Comparison of ENCODE assay signal across 20 cellular contexts in the genomic region with DNA sequence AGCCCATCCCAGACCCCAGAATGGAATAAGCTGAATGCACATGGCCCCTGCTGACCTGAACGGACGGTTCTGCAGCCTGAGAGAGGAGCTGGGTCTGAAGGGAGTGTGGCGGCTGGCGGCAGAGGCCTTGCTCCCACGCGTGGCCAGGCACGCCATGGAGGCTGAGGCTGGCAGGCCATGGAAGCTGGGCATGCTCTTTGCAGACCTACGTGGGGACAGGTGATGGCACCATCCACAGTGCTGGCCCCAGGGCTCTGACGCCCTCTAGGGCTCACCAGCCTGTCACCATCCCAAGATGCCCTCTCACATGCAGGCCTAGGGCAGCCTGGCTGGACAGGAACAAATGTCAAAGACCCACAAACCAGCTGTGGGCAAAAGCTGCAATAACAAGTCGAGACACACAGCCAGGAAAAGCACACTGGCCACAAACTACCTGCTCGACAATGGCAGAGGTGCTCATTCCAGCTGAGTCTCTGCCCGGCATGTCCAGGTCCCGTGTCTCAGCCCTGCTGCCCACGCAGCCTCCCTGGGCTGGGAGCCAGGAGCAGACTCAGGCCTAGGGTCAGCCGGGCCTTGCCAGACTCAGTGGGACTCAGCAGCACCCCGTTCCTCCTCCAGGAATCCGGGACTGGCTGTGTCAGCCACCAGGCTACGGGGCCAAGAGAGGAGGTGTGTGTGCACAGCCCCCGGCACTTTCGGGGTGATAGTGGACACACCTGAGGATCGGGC. TPM values are rescaled to one million over a fixed set of nuclear protein-coding genes. Genes with fewer than 3 reads are reported as not detected.
DNase-seq lines count a peak whose midpoint lies in the region; ATAC-seq and TF ChIP-seq lines count a peak whose summit lies in the region.
"Had no signal": no experiment of that assay in that cellular context is flagged by ENCODE, and none has a peak within 500 bp of the region (broad histone marks: within the 10 kb centered on the region; RNA-seq: fewer than 3 reads in every experiment).

No MANE protein-coding gene starts in this region.

- TF ChIP-seq CTCF in HEK293 (tag by site-specific recombination; IDR thresholded peaks at IDR 0.05) (peak; percentile 66), colonic mucosa (IDR thresholded peaks at IDR 0.05) (peak; percentile 26), mucosa of descending colon (IDR thresholded peaks at IDR 0.05) (no peak)

- no peaks in the 10 kb centered on the region for H3K9me3 ChIP-seq in BLaER1
- H3K9me3 ChIP-seq in HEK293 (ENCODE audit: control insufficient read depth, insufficient read depth, low read depth, low read length) = no peaks in the 10 kb centered on the region
- H3K9me3 ChIP-seq in colonic mucosa = no peaks in the 10 kb centered on the region
- H3K9me3 ChIP-seq in mucosa of descending colon = no peaks in the 10 kb centered on the region
- H3K9me3 ChIP-seq: tibial artery had no signal

- CTCF ChIA-PET in HEK293 (lab: Yijun Ruan, JAX) = interaction anchor here (0.6 to 1.4 kb wide), 5 partner anchors 8 to 178 kb away, joined by 3 to 5 read pairs (median 3); no protein-coding TSS in a partner anchor

- intact Hi-C loops in colonic mucosa (cut with DNase I) = loop anchor here (5.0 kb wide), 1 partner anchor 66 kb away; no protein-coding TSS in a partner anchor
- intact Hi-C loops in mucosa of descending colon (cut with DNase I, micrococcal nuclease) = no loop called here

- H3K36me3 ChIP-seq in BLaER1 = peaks cover 46% of the 10 kb centered on the region
- peaks cover 11% of the 10 kb centered on the region in 2 experiments for H3K36me3 ChIP-seq in HEK293 (ENCODE audit: control insufficient read depth in 2 of 2, insufficient read depth in 1 of 2, low read length in 2 of 2)
- H3K36me3 ChIP-seq in colonic mucosa = no peaks in the 10 kb centered on the region
- H3K36me3 ChIP-seq in mucosa of descending colon (ENCODE audit: low read depth) = no peaks in the 10 kb centered on the region

- peak overlapping the region; percentile 74 for H3K4me2 ChIP-seq in BLaER1
- H3K4me2 ChIP-seq: hepatocyte had no signal

- H3K27me3 ChIP-seq in BLaER1 (no peaks in the 10 kb centered on the region), colonic mucosa (no peaks in the 10 kb centered on the region)
- H3K27me3 ChIP-seq: hepatocyte, tibial artery had no signal

- H3K4me1 ChIP-seq in BLaER1 = peaks cover 69% of the 10 kb centered on the region
- H3K4me1 ChIP-seq in HEK293 (ENCODE audit: control insufficient read depth, insufficient read depth, low read length) = no peaks in the 10 kb centered on the region
- no peaks in the 10 kb centered on the region for H3K4me1 ChIP-seq in colonic mucosa
- H3K4me1 ChIP-seq in mucosa of descending colon (ENCODE audit: low read depth) = no peaks in the 10 kb centered on the region

- DNase-seq in colonic mucosa = no peak
- peak; percentile 38 to 51 (median 46) for DNase-seq in mucosa of descending colon
- no peak for DNase-seq in NCI-H345 (lab: John Stamatoyannopoulos, UW)
- DNase-seq in OCI-M2 (lab: John Stamatoyannopoulos, UW; ENCODE audit: unreplicated experiment) = no peak
- DNase-seq: activated CD4-positive, alpha-beta T cell treated with anti-CD3 and anti-CD28 coated beads for 36 hours; activated naive CD4-positive, alpha-beta T cell treated with Interleukin-2 at 50 U/mL for 16 hours; KG1; kidney; NCI-H2171 treated with DMSO at 0.1 percent for 48 hours; NK-92 treated with Interleukin-12 subunit alpha and Interleukin-12 subunit beta, amount 100 ng/mL, for 24 hours; SHP77 treated with DMSO at 0.1 percent for 48 hours; stimulated activated CD4-positive, alpha-beta T cell treated with anti-CD3 and anti-CD28 coated beads, Interleukin-4, amount 100 ng/mL, for 4 hours; tibial artery had no signal

- ATAC-seq in mucosa of descending colon (peak; percentile 84), HG03378 (IDR thresholded peaks at IDR 0.05; ENCODE audit: unreplicated experiment) (no peak), GM21515 (IDR thresholded peaks at IDR 0.05; ENCODE audit: unreplicated experiment) (no peak)
- ATAC-seq: activated CD4-positive, alpha-beta T cell treated with anti-CD3 and anti-CD28 coated beads for 36 hours had no signal

- H3K9ac ChIP-seq in BLaER1 (no peak overlapping the region), colonic mucosa (ENCODE audit: low read depth in 2 of 2, low read length in 2 of 2) (no peak overlapping the region)

- H3K27ac ChIP-seq in BLaER1 (peak overlapping the region; percentile 65; the same call in 1 of the 2 replicates), HEK293 (ENCODE audit: extremely low read depth, low read depth, low read length) (no peak overlapping the region), colonic mucosa (no peak overlapping the region)
- H3K27ac ChIP-seq: hepatocyte, HL-60, skin epidermis, tibial artery had no signal

- H3K4me3 ChIP-seq in BLaER1 (no peak overlapping the region), HEK293 (ENCODE audit: low read depth, low read length) (no peak overlapping the region), colonic mucosa (no peak overlapping the region), mucosa of descending colon (no peak overlapping the region)
- H3K4me3 ChIP-seq: hepatocyte, skin epidermis, tibial artery had no signal

- POLR2A ChIA-PET in HEK293 (lab: Yijun Ruan, JAX) = no interaction called here

- H4K20me1 ChIP-seq in BLaER1 = peaks cover 55% of the 10 kb centered on the region

TF ChIP-seq in HEK293, 187 proteins besides CTCF, POLR2A, EP300 and RAD21:
- TF ChIP-seq ZNF16 (tag by site-specific recombination; IDR thresholded peaks at IDR 0.05; ENCODE audit: low read depth) (no peak), ZNF600 (tag by site-specific recombination; IDR thresholded peaks at IDR 0.05) (0 out of 2 replicates have a peak, but pooled peaks have one; percentile 13)
TF ChIP-seq in HEK293: peak in this region for 1.

RNA-seq across cellular contexts. Expression of a gene that starts 19.7 kb away (rescaled TPM):
- 10 to 100 TPM; 56.9 to 66.0 TPM for total RNA-seq in colonic mucosa
- total RNA-seq in mucosa of descending colon = 10 to 100 TPM; 45.7 to 55.8 (median 46.7) TPM

RNA-seq across cellular contexts. Expression of a gene that starts 32.8 kb away (rescaled TPM):
- 10 to 100 TPM; 27.2 to 40.6 TPM for total RNA-seq in colonic mucosa
- 10 to 100 TPM; 27.4 to 40.1 (median 34.2) TPM for total RNA-seq in mucosa of descending colon

RNA-seq across cellular contexts. Expression of a gene that starts 46.6 kb away (rescaled TPM):
- total RNA-seq in colonic mucosa = 10 to 100 TPM; 44.1 to 82.5 TPM
- total RNA-seq in mucosa of descending colon = 10 to 100 TPM; 71.7 to 84.3 (median 78.9) TPM

Comparison
In these comparisons a context has a peak if more than half of its experiments do, and no peak if none do; other contexts are left out.
1. DNase-seq: peak in mucosa of descending colon (3 of 3); none in colonic mucosa (single experiment), NCI-H345 (single experiment) and OCI-M2 (single experiment).